Comparison of ENCODE assay signal across 8 cellular contexts in genomic region chrX:76428243-76429130, GRCh38. TPM values are rescaled to one million over a fixed set of nuclear protein-coding genes. Genes with fewer than 3 reads are reported as not detected.
DNase-seq lines count a peak whose midpoint lies in the region; ATAC-seq and TF ChIP-seq lines count a peak whose summit lies in the region.

No MANE protein-coding gene starts in this region.

- H3K27ac Mint-ChIP-seq in activated B cell treated with CpG ODN at 0.5 μM for 24 hours: peak overlapping the region; percentile 76

- POLR2A ChIA-PET in activated B cell treated with CpG ODN at 0.5 μM for 24 hours (lab: Charles Lee): interaction anchor here (0.6 kb wide), 1 partner anchor 1518 kb away, joined by 7 read pairs; no protein-coding TSS in a partner anchor

- intact Hi-C loops in activated B cell treated with CpG ODN at 0.5 μM for 24 hours (cut with micrococcal nuclease): loop anchor here (5.0 to 10.0 kb wide), 6 partner anchors 256 to 1816 kb away; partner anchors contain the start of genes ABCB7, ATRX, COX7B and MAGT1

- CTCF ChIA-PET in activated B cell treated with CpG ODN at 0.5 μM for 24 hours (lab: Charles Lee): no interaction called here

- peak; percentile 47 for ATAC-seq in GM18907 (IDR thresholded peaks at IDR 0.05; ENCODE audit: unreplicated experiment)
- peak; percentile 28 for ATAC-seq in HG03039 (IDR thresholded peaks at IDR 0.05; ENCODE audit: unreplicated experiment)
- peak; percentile 63 for ATAC-seq in activated B cell treated with CpG ODN at 0.5 μM for 24 hours (ENCODE audit: low read depth)

- DNase-seq in activated B cell treated with CpG ODN at 0.5 μM for 24 hours (peak; percentile 31), coronary artery (ENCODE audit: low spot score) (peak; percentile 71), pons (ENCODE audit: low spot score) (no peak), iPS-NIHi7 (ENCODE audit: extremely low spot score) (no peak)
- DNase-seq in stimulated activated naive CD4-positive, alpha-beta T cell treated with Interleukin-2 at 50 U/mL for 16 hours (lab: John Stamatoyannopoulos, UW): peak; percentile 11

- WGBS in mesodermal cell (ENCODE audit: insufficient coverage in 2 of 2), 2 experiments: 66 to 79% methylated on average over 23 of the region's 60 CpGs

- H3K4me1 Mint-ChIP-seq in activated B cell treated with CpG ODN at 0.5 μM for 24 hours: peaks cover 11% of the 10 kb centered on the region

- H3K4me3 ChIP-seq in coronary artery (peak overlapping the region; percentile 75), mesodermal cell (ENCODE audit: extremely low read depth, insufficient read depth, low read length, poor library complexity, severe bottlenecking) (peak overlapping the region; percentile 53)

- H3K9me3 Mint-ChIP-seq in activated B cell treated with CpG ODN at 0.5 μM for 24 hours: no peaks in the 10 kb centered on the region

- H3K4me3 Mint-ChIP-seq in activated B cell treated with CpG ODN at 0.5 μM for 24 hours: peak overlapping the region; percentile 91

- no peak for TF ChIP-seq CTCF in activated B cell treated with CpG ODN at 0.5 μM for 24 hours (IDR thresholded peaks at IDR 0.05)
- no peak for TF ChIP-seq CTCF in coronary artery (IDR thresholded peaks at IDR 0.05)

- H3K36me3 Mint-ChIP-seq in activated B cell treated with CpG ODN at 0.5 μM for 24 hours (ENCODE audit: low read depth): no peaks in the 10 kb centered on the region

- no peaks in the 10 kb centered on the region for H3K4me1 ChIP-seq in mesodermal cell (ENCODE audit: control insufficient read depth, insufficient read depth, low read length, poor library complexity, severe bottlenecking)

- H3K36me3 ChIP-seq in mesodermal cell (ENCODE audit: control insufficient read depth, insufficient read depth, low read length): no peaks in the 10 kb centered on the region

- H3K27me3 Mint-ChIP-seq in activated B cell treated with CpG ODN at 0.5 μM for 24 hours: no peaks in the 10 kb centered on the region

- no peaks in the 10 kb centered on the region for H3K9me3 ChIP-seq in mesodermal cell (ENCODE audit: control insufficient read depth, low read length)

- H3K27ac ChIP-seq in coronary artery (peak overlapping the region; percentile 49 to 52), mesodermal cell (ENCODE audit: low read depth, low read length, severe bottlenecking) (no peak overlapping the region)

RNA-seq across cellular contexts. Expression of gene MAGEE1, which starts 1.0 kb away (rescaled TPM):
- 3.1 and 3.3 TPM in 2 replicates for total RNA-seq in activated B cell treated with CpG ODN at 0.5 μM for 24 hours
- 5.5 TPM for polyA plus RNA-seq in mesodermal cell (2013, experiment 1 of 2)
- polyA plus RNA-seq in mesodermal cell (2013, experiment 2 of 2): 4.7 TPM

Comparison
In these comparisons a context has a peak if more than half of its experiments do, and no peak if none do; other contexts are left out.
1. DNase-seq: peak in activated B cell treated with CpG ODN at 0.5 μM for 24 hours (single experiment), coronary artery (single experiment) and stimulated activated naive CD4-positive, alpha-beta T cell treated with Interleukin-2 at 50 U/mL for 16 hours (single experiment); none in pons (single experiment) and iPS-NIHi7 (single experiment).
2. Peak in every context shown above with its lines, with median percentiles within 50 percentile points of each other: ATAC-seq.